Comparison of ENCODE assay signal across 20 cellular contexts in genomic region chr3:86228106-86228505, GRCh38.
DNase-seq lines count a peak whose midpoint lies in the region; ATAC-seq, FAIRE-seq and TF ChIP-seq lines count a peak whose summit lies in the region.
"Had no signal": no experiment of that assay in that cellular context is flagged by ENCODE, and none has a peak within 500 bp of the region (broad histone marks: within the 10 kb centered on the region; RNA-seq: fewer than 3 reads in every experiment).

No MANE protein-coding gene starts in this region.

- no peak for TF ChIP-seq CTCF in neural crest cell (conservative IDR thresholded peaks at IDR 0.05)

- no peaks in the 10 kb centered on the region for H3K36me3 Mint-ChIP-seq in neural crest cell (ENCODE audit: low read depth)
- H3K36me3 Mint-ChIP-seq: CD4-positive, CD25-positive, alpha-beta regulatory T cell; CD8-positive, alpha-beta memory T cell; IgD-negative memory B cell had no signal

- H3K4me1 Mint-ChIP-seq in neural crest cell = peaks cover 5% of the 10 kb centered on the region
- H3K4me1 Mint-ChIP-seq: CD4-positive, CD25-positive, alpha-beta regulatory T cell; CD8-positive, alpha-beta memory T cell; IgD-negative memory B cell had no signal

- no peak overlapping the region for H3K4me3 Mint-ChIP-seq in neural crest cell
- H3K4me3 Mint-ChIP-seq: CD8-positive, alpha-beta memory T cell; H9; IgD-negative memory B cell had no signal

- H3K27me3 Mint-ChIP-seq in neural crest cell (ENCODE audit: low read depth) = no peaks in the 10 kb centered on the region
- H3K27me3 Mint-ChIP-seq: CD4-positive, CD25-positive, alpha-beta regulatory T cell; CD8-positive, alpha-beta memory T cell; IgD-negative memory B cell had no signal

- DNase-seq in DMS114 treated with DMSO at 0.1 percent for 48 hours (lab: John Stamatoyannopoulos, UW; ENCODE audit: unreplicated experiment) = peak; percentile 98
- DNase-seq in OCI-M1 (lab: John Stamatoyannopoulos, UW) = peak; percentile 37
- DNase-seq in neural crest cell (ENCODE audit: low read depth, low spot score) = no peak
- DNase-seq in head of caudate nucleus = no peak
- DNase-seq in GM19239 (ENCODE audit: insufficient read length, low spot score) = no peak
- DNase-seq: ACHN; BE2C; C1 segment of cervical spinal cord; CD4-positive, CD25-positive, alpha-beta regulatory T cell; CD8-positive, alpha-beta memory T cell; COR-L47; DMS 273 treated with DMSO at 0.1 percent for 48 hours; H9 had no signal

- no peak for ATAC-seq in GM21825 (IDR thresholded peaks at IDR 0.05; ENCODE audit: unreplicated experiment)
- ATAC-seq: HepG2 had no signal

- no peaks in the 10 kb centered on the region for H3K9me3 Mint-ChIP-seq in neural crest cell
- H3K9me3 Mint-ChIP-seq: H9 had no signal

- no peak for FAIRE-seq in GM19239 (lab: Jason Lieb, UNC)
- FAIRE-seq: G401.6, GM12891, GM18507, H1, HepG2 had no signal

- H3K27ac Mint-ChIP-seq in neural crest cell (ENCODE audit: unreplicated experiment) = peak overlapping the region; percentile 8
- H3K27ac Mint-ChIP-seq: CD4-positive, CD25-positive, alpha-beta regulatory T cell; CD8-positive, alpha-beta memory T cell; IgD-negative memory B cell had no signal

- intact Hi-C loops in head of caudate nucleus (cut with DNase I) = no loop called here

Comparison
In these comparisons a context has a peak if more than half of its experiments do, and no peak if none do; other contexts are left out.
1. DNase-seq: peak in DMS114 treated with DMSO at 0.1 percent for 48 hours (single experiment) and OCI-M1 (single experiment); none in neural crest cell (single experiment), head of caudate nucleus (0 of 42) and GM19239 (single experiment).